8 cellular contexts compared by ENCODE assay signal in the genomic region with DNA sequence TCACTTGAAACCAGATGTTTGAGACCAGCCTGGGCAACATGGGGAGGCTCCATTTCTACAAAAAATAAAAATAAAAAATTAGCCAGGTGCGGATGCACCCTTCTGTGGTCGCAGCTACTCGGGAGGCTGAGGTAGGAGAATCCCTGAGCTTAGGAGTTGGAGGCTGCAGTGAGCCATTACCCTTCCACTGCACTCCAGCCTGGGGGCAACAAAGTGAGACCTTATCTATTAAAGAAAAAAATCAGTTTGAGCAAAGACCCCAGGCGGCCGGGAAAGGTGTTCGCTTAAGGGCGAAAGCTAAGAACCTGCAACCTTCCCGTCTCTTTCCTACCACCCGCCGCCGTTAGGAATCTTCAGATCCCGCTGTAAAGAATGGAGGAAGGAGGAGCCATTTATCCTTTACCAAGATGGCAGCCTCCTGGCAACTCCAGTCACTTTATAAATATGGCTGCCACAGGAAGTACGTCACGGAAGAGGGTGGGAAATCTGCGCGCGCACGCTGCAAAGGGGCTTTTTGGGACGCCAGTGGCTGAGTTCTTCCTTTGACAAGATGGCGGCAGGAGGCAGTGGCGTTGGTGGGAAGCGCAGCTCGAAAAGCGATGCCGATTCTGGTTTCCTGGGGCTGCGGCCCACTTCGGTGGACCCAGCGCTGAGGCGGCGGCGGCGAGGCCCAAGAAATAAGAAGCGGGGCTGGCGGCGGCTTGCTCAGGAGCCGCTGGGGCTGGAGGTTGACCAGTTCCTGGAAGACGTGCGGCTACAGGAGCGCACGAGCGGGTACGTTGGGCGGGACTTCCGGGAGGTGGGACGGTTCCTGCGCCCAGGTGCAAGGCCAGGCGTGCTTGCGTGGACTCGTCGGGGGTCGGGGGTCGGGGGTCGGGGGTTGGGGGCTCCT. TPM values are rescaled to one million over a fixed set of nuclear protein-coding genes. Genes with fewer than 3 reads are reported as not detected.
DNase-seq lines count a peak whose midpoint lies in the region; ATAC-seq, FAIRE-seq and TF ChIP-seq lines count a peak whose summit lies in the region.

Gene NOP53, plus strand, starts transcription at position 537 of the 892 bp plus-strand sequence. Its CDS starts 14 bp downstream, at position 551.

- H2AFZ ChIP-seq in ACC112 (ENCODE audit: low read length, unreplicated experiment) (peak within 1 kb of the TSS; percentile 50), mammary epithelial cell (ENCODE audit: low read depth, low read length) (peak within 1 kb of the TSS; percentile 68)

- H3K27ac ChIP-seq in ACC112 (ENCODE audit: low read depth, low read length) (peak within 1 kb of the TSS; percentile 94), mammary epithelial cell (ENCODE audit: insufficient read depth, low read depth, low read length) (peak within 1 kb of the TSS; percentile 72), small intestine (ENCODE audit: low read depth in 1 of 2, low read length in 1 of 2) (peak within 1 kb of the TSS; percentile 72 to 95)

- 2% methylated on average over 22 of the region's 53 CpGs for WGBS in mammary epithelial cell (ENCODE audit: low coverage, missing lambda C conversion rate)
- WGBS in small intestine, 3 donors = 3 to 5% (median 5%) methylated on average over 49 to 53 of the region's 53 CpGs

- peak within 1 kb of the TSS; percentile 69 for H3K9ac ChIP-seq in mammary epithelial cell (ENCODE audit: insufficient read depth, low read length)

- ATAC-seq in GM18873 (IDR thresholded peaks at IDR 0.05; ENCODE audit: low FRiP score, unreplicated experiment) (peak; percentile 50), HG03175 (IDR thresholded peaks at IDR 0.05; ENCODE audit: unreplicated experiment) (peak; percentile 74)

- H4K20me1 ChIP-seq in mammary epithelial cell (ENCODE audit: insufficient read depth, low read length) = no peaks in the 10 kb centered on the region

- H3K79me2 ChIP-seq in ACC112 (ENCODE audit: control insufficient read depth, insufficient read depth, low read length, unreplicated experiment) (peaks cover 15% of the 10 kb centered on the region), mammary epithelial cell (ENCODE audit: insufficient read depth, low read length) (peaks cover 45% of the 10 kb centered on the region)

- FAIRE-seq in small intestine (lab: Jason Lieb, UNC) = no peak

- no peak for TF ChIP-seq CTCF in WI38 (IDR thresholded peaks at IDR 0.05; ENCODE audit: low read depth, low read length)
- no peak for TF ChIP-seq CTCF in mammary epithelial cell (conservative IDR thresholded peaks at IDR 0.05 in 1 of 2, IDR thresholded peaks at IDR 0.05 in 1 of 2; ENCODE audit: extremely low read depth in 1 of 2, insufficient read depth in 1 of 2, low read depth in 1 of 2, low read length in 2 of 2)

- H3K9me3 ChIP-seq in mammary epithelial cell (replicated peaks; ENCODE audit: insufficient read depth, low read length) (no peaks in the 10 kb centered on the region), small intestine (ENCODE audit: control insufficient read depth, low read depth) (no peaks in the 10 kb centered on the region)

- H3K27me3 ChIP-seq in ACC112 (ENCODE audit: insufficient read depth, low read length) (no peaks in the 10 kb centered on the region), mammary epithelial cell (ENCODE audit: insufficient read depth, low read length) (no peaks in the 10 kb centered on the region), small intestine (ENCODE audit: control insufficient read depth in 2 of 2, insufficient read depth in 2 of 2, low read length in 2 of 2) (no peaks in the 10 kb centered on the region)

- dilution Hi-C loops in mammary epithelial cell (cut with HindIII; ENCODE audit: low sequenced_read_pairs) = no loop called here

- in situ Hi-C loops in mammary epithelial cell (cut with MboI; ENCODE audit: low sequenced_read_pairs in 2 of 2) = loop anchor here in 1 of 2 donors (5.0 kb wide), 1 partner anchor 33 kb away; the partner anchor contains the start of gene EHD2

- peak within 1 kb of the TSS; percentile 72 for H3K4me2 ChIP-seq in mammary epithelial cell (ENCODE audit: insufficient read depth, low read depth, low read length)

- BruUV-seq in mammary epithelial cell (replicated peaks; lab: Mats Ljungman, UMichigan) = TSS peak; percentile 26

- H3K4me1 ChIP-seq in ACC112 (ENCODE audit: control insufficient read depth, insufficient read depth, low read length, unreplicated experiment) (peaks cover 13% of the 10 kb centered on the region), mammary epithelial cell (ENCODE audit: insufficient read depth, low read length) (peaks cover 19% of the 10 kb centered on the region), small intestine (ENCODE audit: control insufficient read depth in 2 of 2, insufficient read depth in 1 of 2, low read depth in 1 of 2, low read length in 1 of 2) (peaks cover 0 to 4% of the 10 kb centered on the region in 2 donors)

- peaks cover 4% of the 10 kb centered on the region; the same call in 1 of the 2 replicates for H3K36me3 ChIP-seq in ACC112 (ENCODE audit: insufficient read depth, low read length)
- peaks cover 2% of the 10 kb centered on the region for H3K36me3 ChIP-seq in mammary epithelial cell (ENCODE audit: insufficient read depth, low read length)
- peaks cover 7% of the 10 kb centered on the region in 2 donors for H3K36me3 ChIP-seq in small intestine (ENCODE audit: control insufficient read depth in 2 of 2, insufficient read depth in 2 of 2, low read length in 2 of 2)

- peak; percentile 86 for DNase-seq in NCI-H226
- peak; percentile 94 for DNase-seq in mammary epithelial cell
- peak; percentile 96 for DNase-seq in iPS-NIHi7 (ENCODE audit: extremely low spot score)
- peak; percentile 98 for DNase-seq in small intestine

- H3K4me3 ChIP-seq in ACC112 (ENCODE audit: low read depth, low read length) = peak within 1 kb of the TSS; percentile 93
- peak within 1 kb of the TSS; percentile 80 for H3K4me3 ChIP-seq in WI38 (ENCODE audit: low read depth, low read length)
- peak within 1 kb of the TSS; percentile 63 to 84 (median 76) for H3K4me3 ChIP-seq in mammary epithelial cell (replicated peaks in 1 of 3; ENCODE audit: insufficient read depth in 1 of 3, low read depth in 2 of 3, low read length in 3 of 3)
- H3K4me3 ChIP-seq in small intestine (ENCODE audit: low read depth in 1 of 2, low read length in 2 of 2) = peak within 1 kb of the TSS; percentile 62 to 90

- intact Hi-C loops in mammary epithelial cell (cut with micrococcal nuclease) = loop anchor here (2.0 kb wide), 1 partner anchor 44 kb away; no protein-coding TSS in a partner anchor

- CTCF ChIA-PET in mammary epithelial cell (lab: Charles Lee; ENCODE audit: low non-redundant PET) = interaction anchor here (0.8 to 0.9 kb wide), 2 partner anchors 32 to 306 kb away, joined by 3 to 4 read pairs; no protein-coding TSS in a partner anchor

RNA-seq across cellular contexts. Expression of gene NOP53, which starts in this region (rescaled TPM):
- 100 to 1,000 TPM in 1 of 2 donors, 10 to 100 TPM in 1; 87.4 to 106 TPM for total RNA-seq in mammary epithelial cell
- 71.7 TPM for polyA plus RNA-seq in mammary epithelial cell
- 43.9 TPM for polyA minus RNA-seq in mammary epithelial cell
- 100 to 1,000 TPM; 290 to 621 (median 552) TPM for polyA plus RNA-seq in small intestine

Comparison
In these comparisons a context has a peak if more than half of its experiments do, and no peak if none do; other contexts are left out.
1. Peak in every context shown above with its lines: DNase-seq, ATAC-seq, H3K4me3 ChIP-seq and H3K27ac ChIP-seq.